8 cellular contexts compared by ENCODE assay signal in the genomic region with DNA sequence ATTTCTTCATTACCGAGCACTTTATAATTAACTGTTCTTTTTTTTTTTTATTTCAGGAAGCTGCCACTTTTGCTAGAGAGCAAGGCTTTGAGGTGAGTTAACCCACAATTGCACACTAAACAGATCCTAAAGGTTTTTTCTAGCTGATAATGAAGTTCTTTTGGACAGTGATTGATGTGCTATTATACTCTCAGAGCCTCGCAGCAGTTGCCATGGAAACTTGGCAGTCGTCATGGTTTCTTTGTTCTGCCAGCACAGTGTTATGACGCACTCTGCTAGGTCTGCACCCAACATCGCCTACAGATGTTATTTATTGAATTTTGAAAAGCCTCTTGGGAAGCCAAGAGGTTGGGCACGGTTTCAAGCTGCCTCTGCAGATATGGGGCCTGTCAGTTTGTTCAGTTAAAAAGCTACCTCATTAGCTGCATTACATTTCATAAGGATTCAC.
DNase-seq lines count a peak whose midpoint lies in the region; ATAC-seq and TF ChIP-seq lines count a peak whose summit lies in the region.

No MANE protein-coding gene starts in this region.

- peaks cover 70% of the 10 kb centered on the region for H3K4me1 Mint-ChIP-seq in activated naive CD8-positive, alpha-beta T cell treated with anti-CD3 and anti-CD28 coated beads, Interleukin-2, amount 50 U/mL, for 24 hours

- peaks cover 15% of the 10 kb centered on the region; the same call in 1 of the 2 replicates for H3K79me2 ChIP-seq in Karpas-422 (ENCODE audit: low read length)
- H3K79me2 ChIP-seq in SK-N-SH (ENCODE audit: insufficient read depth) = no peaks in the 10 kb centered on the region

- H3K36me3 Mint-ChIP-seq in activated naive CD8-positive, alpha-beta T cell treated with anti-CD3 and anti-CD28 coated beads, Interleukin-2, amount 50 U/mL, for 24 hours (ENCODE audit: low read depth) = peaks cover 21% of the 10 kb centered on the region

- H3K27me3 ChIP-seq in Karpas-422 (ENCODE audit: low read length) (no peaks in the 10 kb centered on the region), SK-N-SH (ENCODE audit: insufficient read depth) (no peaks in the 10 kb centered on the region), uterus (no peaks in the 10 kb centered on the region)

- ATAC-seq in activated naive CD8-positive, alpha-beta T cell treated with anti-CD3 and anti-CD28 coated beads, Interleukin-2, amount 50 U/mL, for 24 hours = peak; percentile 73

- H3K4me2 ChIP-seq in Karpas-422 (ENCODE audit: low read depth, low read length, poor library complexity, severe bottlenecking) = peak overlapping the region; percentile 80
- H3K4me2 ChIP-seq in SK-N-SH = no peak overlapping the region; the same call in 1 of the 2 replicates

- TF ChIP-seq POLR2A in uterus (IDR thresholded peaks at IDR 0.05) = no peak

- no peaks in the 10 kb centered on the region for H3F3A ChIP-seq in SK-N-SH (replicated peaks; ENCODE audit: insufficient read depth)

- DNase-seq in DMS53 (lab: John Stamatoyannopoulos, UW) (peak; percentile 99), Karpas-422 (peak; percentile 98), SK-N-SH (peak; percentile 66), cardiac septum (ENCODE audit: low spot score) (peak; percentile 88), retina (peak; percentile 77), uterus (peak; percentile 92 to 95), NOMO-1 treated with dmso at 0.1 percent for 144 hours (lab: John Stamatoyannopoulos, UW; ENCODE audit: unreplicated experiment) (no peak)
- peak; percentile 79 for DNase-seq in activated naive CD8-positive, alpha-beta T cell treated with anti-CD3 and anti-CD28 coated beads, Interleukin-2, amount 50 U/mL, for 24 hours

- no peak for TF ChIP-seq CTCF in SK-N-SH (IDR thresholded peaks at IDR 0.05)
- no peak for TF ChIP-seq CTCF in uterus (IDR thresholded peaks at IDR 0.05)

- H3K9me2 ChIP-seq in Karpas-422 (replicated peaks; ENCODE audit: insufficient read depth, low read length) (no peaks in the 10 kb centered on the region), SK-N-SH (no peaks in the 10 kb centered on the region)

- CTCF ChIA-PET in SK-N-SH (lab: Yijun Ruan, JAX) = interaction anchor here (0.6 to 1.7 kb wide), 5 partner anchors 169 to 647 kb away, joined by 3 to 7 read pairs (median 3); partner anchors contain the start of gene COMTD1

- peak overlapping the region; percentile 97 for H3K27ac ChIP-seq in Karpas-422 (ENCODE audit: low read length)
- peak overlapping the region; percentile 71 to 96 for H3K27ac ChIP-seq in SK-N-SH (ENCODE audit: low read depth in 2 of 2, low read length in 1 of 2)
- H3K27ac ChIP-seq in uterus = peak overlapping the region; percentile 61 to 62

- peak overlapping the region; percentile 26 for H3K4me3 Mint-ChIP-seq in activated naive CD8-positive, alpha-beta T cell treated with anti-CD3 and anti-CD28 coated beads, Interleukin-2, amount 50 U/mL, for 24 hours

- peak; percentile 71 to 91; a peak in 3 of 4 replicates for TF ChIP-seq EP300 in SK-N-SH (IDR thresholded peaks at IDR 0.05; ENCODE audit: borderline replicate concordance in 1 of 2, low read depth in 1 of 2, low read length in 1 of 2)

- H3K9me3 ChIP-seq in Karpas-422 (ENCODE audit: low read length) = no peaks in the 10 kb centered on the region
- H3K9me3 ChIP-seq in SK-N-SH = no peaks in the 10 kb centered on the region
- H3K9me3 ChIP-seq in uterus = no peaks in the 10 kb centered on the region

- H4K20me1 ChIP-seq in Karpas-422 (ENCODE audit: insufficient read depth, low read depth, low read length) (no peaks in the 10 kb centered on the region), SK-N-SH (ENCODE audit: insufficient read depth) (no peaks in the 10 kb centered on the region)

- POLR2A ChIA-PET in SK-N-SH (lab: Yijun Ruan, JAX) = interaction anchor here (2.1 kb wide), 1 partner anchor 236 kb away, joined by 10 read pairs; no protein-coding TSS in a partner anchor

- peak overlapping the region; percentile 72 for H3K27ac Mint-ChIP-seq in activated naive CD8-positive, alpha-beta T cell treated with anti-CD3 and anti-CD28 coated beads, Interleukin-2, amount 50 U/mL, for 24 hours

- no peaks in the 10 kb centered on the region for H3K27me3 Mint-ChIP-seq in activated naive CD8-positive, alpha-beta T cell treated with anti-CD3 and anti-CD28 coated beads, Interleukin-2, amount 50 U/mL, for 24 hours

- WGBS in SK-N-SH (ENCODE audit: low lambda C conversion rate) = 12% methylated on average over 6 of the region's 6 CpGs

- H2AFZ ChIP-seq in Karpas-422 (ENCODE audit: low read length) (no peak overlapping the region), SK-N-SH (ENCODE audit: low read depth) (no peak overlapping the region)

- H3K4me3 ChIP-seq in Karpas-422 (ENCODE audit: low read length) = peak overlapping the region; percentile 54
- no peak overlapping the region for H3K4me3 ChIP-seq in SK-N-SH (ENCODE audit: low read depth in 2 of 2, low read length in 1 of 2)
- H3K4me3 ChIP-seq in uterus = no peak overlapping the region

- peak; percentile 41 for TF ChIP-seq RAD21 in SK-N-SH (IDR thresholded peaks at IDR 0.05; ENCODE audit: low read length)

- no peaks in the 10 kb centered on the region for H3K9me3 Mint-ChIP-seq in activated naive CD8-positive, alpha-beta T cell treated with anti-CD3 and anti-CD28 coated beads, Interleukin-2, amount 50 U/mL, for 24 hours

- H3K9ac ChIP-seq in Karpas-422 (ENCODE audit: low read length) (peak overlapping the region; percentile 55), SK-N-SH (peak overlapping the region; percentile 8; the same call in 1 of the 2 replicates)

- H3K36me3 ChIP-seq in Karpas-422 (ENCODE audit: insufficient read depth, low read length) = no peaks in the 10 kb centered on the region
- H3K36me3 ChIP-seq in SK-N-SH (replicated peaks in 1 of 2; ENCODE audit: control insufficient read depth in 1 of 2, insufficient read depth in 2 of 2, low read length in 1 of 2) = no peaks in the 10 kb centered on the region
- H3K36me3 ChIP-seq in uterus = no peaks in the 10 kb centered on the region

- intact Hi-C loops in cardiac septum (cut with DNase I) = no loop called here
- intact Hi-C loops in uterus (cut with DNase I; ENCODE audit: low total_unique reads) = no loop called here

- H3K4me1 ChIP-seq in Karpas-422 (ENCODE audit: low read length) = peaks cover 74% of the 10 kb centered on the region
- peaks cover 25 to 40% of the 10 kb centered on the region in 2 experiments; a peak in 3 of 4 replicates for H3K4me1 ChIP-seq in SK-N-SH (ENCODE audit: control insufficient read depth in 1 of 2, insufficient read depth in 2 of 2, low read depth in 1 of 2, low read length in 1 of 2)
- H3K4me1 ChIP-seq in uterus = peaks cover 5 to 11% of the 10 kb centered on the region in 2 donors

TF ChIP-seq in SK-N-SH, 30 proteins besides CTCF, POLR2A, EP300 and RAD21 (continues in another document):
- TF ChIP-seq GATA2 (CRISPR knock-in tag; IDR thresholded peaks at IDR 0.05) (peak; percentile 72), MXI1 (IDR thresholded peaks at IDR 0.05; ENCODE audit: low read depth, low read length) (peak; percentile 81; the same call in 1 of the 2 replicates), RCOR1 (IDR thresholded peaks at IDR 0.05; ENCODE audit: low read length) (peak; percentile 91), GABPA (IDR thresholded peaks at IDR 0.05; ENCODE audit: low read depth) (no peak), FOSL2 (IDR thresholded peaks at IDR 0.05; ENCODE audit: borderline replicate concordance, low read depth) (peak; percentile 53; the same call in 1 of the 2 replicates), TCF12 (IDR thresholded peaks at IDR 0.05) (peak; percentile 90), SIN3A (IDR thresholded peaks at IDR 0.05; ENCODE audit: borderline replicate concordance, low read depth, low read length) (peak; percentile 39; the same call in 1 of the 2 replicates), TEAD4 (IDR thresholded peaks at IDR 0.05; ENCODE audit: borderline replicate concordance, insufficient read depth) (no peak), ELF1 (IDR thresholded peaks at IDR 0.05) (no peak), CHD2 (IDR thresholded peaks at IDR 0.05; ENCODE audit: low read length, partially characterized antibody) (peak; percentile 87), POLR2AphosphoS5 (IDR thresholded peaks at IDR 0.05; ENCODE audit: low read depth, low read length) (peak; percentile 40; the same call in 1 of the 2 replicates), PBX3 (IDR thresholded peaks at IDR 0.05) (peak; percentile 98), RFX5 (IDR thresholded peaks at IDR 0.05; ENCODE audit: low read length) (peak; percentile 61; the same call in 1 of the 2 replicates)
- TF ChIP-seq, protein P1, sequence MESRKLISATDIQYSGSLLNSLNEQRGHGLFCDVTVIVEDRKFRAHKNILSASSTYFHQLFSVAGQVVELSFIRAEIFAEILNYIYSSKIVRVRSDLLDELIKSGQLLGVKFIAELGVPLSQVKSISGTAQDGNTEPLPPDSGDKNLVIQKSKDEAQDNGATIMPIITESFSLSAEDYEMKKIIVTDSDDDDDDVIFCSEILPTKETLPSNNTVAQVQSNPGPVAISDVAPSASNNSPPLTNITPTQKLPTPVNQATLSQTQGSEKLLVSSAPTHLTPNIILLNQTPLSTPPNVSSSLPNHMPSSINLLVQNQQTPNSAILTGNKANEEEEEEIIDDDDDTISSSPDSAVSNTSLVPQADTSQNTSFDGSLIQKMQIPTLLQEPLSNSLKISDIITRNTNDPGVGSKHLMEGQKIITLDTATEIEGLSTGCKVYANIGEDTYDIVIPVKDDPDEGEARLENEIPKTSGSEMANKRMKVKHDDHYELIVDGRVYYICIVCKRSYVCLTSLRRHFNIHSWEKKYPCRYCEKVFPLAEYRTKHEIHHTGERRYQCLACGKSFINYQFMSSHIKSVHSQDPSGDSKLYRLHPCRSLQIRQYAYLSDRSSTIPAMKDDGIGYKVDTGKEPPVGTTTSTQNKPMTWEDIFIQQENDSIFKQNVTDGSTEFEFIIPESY (IDR thresholded peaks at IDR 0.05; ENCODE audit: borderline replicate concordance, low read depth) = 0 out of 2 replicates have a peak, but pooled peaks have one; percentile 14
